1 cellular context compared by ENCODE assay signal in the genomic region with DNA sequence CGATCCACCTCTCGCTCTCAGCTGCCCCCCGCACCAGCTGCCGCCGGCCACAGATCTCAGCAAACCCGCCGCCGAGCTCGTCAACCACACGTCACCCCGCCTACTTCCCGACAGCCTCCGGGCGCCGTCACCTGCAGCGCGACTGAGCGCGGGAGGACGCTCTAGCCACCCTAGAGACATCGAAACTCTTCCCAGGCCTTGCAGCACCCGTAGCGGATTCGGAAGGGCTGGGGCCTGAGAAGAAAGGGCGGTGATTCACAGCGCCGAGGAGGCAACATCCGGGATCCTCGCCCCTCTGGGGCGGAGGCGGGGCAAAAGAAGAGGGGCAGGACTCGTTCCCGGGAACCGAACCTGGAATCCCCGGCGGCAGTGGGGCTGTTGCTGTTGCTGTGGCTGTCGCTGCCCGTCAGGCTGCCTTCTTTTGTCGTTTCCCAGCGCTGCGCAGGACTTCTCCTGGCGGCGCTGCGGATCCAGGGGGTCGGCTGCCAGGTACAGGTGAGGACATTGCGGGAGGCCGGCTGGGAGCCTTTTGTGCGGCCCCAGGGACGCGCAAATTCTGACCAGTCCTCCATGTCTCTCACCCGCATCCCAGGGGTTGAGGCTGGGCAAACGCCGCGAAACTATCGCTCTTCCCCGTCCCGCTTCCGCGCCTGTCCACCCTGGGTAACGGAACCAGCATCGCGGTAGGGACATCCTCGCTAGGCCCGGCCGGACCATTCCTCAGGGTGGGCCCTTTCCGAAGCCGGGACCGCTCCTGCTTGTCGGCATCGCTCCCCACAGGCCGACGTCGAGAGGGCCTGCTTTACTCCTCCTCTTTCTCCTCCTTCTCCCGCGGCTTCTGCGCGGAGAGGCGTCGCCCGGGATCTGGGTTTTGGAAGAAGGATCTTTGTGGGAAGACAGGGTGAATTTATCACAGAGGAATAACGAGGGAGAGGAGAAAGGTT.
TF ChIP-seq lines count a peak whose summit lies in the region.

A gene (plus strand): TSS at position 331 of the 944 bp plus-strand sequence. CDS start 9,443 bp downstream, outside the sequence.
A gene with protein sequence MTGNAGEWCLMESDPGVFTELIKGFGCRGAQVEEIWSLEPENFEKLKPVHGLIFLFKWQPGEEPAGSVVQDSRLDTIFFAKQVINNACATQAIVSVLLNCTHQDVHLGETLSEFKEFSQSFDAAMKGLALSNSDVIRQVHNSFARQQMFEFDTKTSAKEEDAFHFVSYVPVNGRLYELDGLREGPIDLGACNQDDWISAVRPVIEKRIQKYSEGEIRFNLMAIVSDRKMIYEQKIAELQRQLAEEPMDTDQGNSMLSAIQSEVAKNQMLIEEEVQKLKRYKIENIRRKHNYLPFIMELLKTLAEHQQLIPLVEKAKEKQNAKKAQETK (minus strand): TSS at position 79 of the 944 bp plus-strand sequence. CDS start 100 bp downstream, outside the sequence.

TF ChIP-seq in K562, 482 proteins besides CTCF, POLR2A, EP300 and RAD21 (continued from another document):
- TF ChIP-seq, protein P1, sequence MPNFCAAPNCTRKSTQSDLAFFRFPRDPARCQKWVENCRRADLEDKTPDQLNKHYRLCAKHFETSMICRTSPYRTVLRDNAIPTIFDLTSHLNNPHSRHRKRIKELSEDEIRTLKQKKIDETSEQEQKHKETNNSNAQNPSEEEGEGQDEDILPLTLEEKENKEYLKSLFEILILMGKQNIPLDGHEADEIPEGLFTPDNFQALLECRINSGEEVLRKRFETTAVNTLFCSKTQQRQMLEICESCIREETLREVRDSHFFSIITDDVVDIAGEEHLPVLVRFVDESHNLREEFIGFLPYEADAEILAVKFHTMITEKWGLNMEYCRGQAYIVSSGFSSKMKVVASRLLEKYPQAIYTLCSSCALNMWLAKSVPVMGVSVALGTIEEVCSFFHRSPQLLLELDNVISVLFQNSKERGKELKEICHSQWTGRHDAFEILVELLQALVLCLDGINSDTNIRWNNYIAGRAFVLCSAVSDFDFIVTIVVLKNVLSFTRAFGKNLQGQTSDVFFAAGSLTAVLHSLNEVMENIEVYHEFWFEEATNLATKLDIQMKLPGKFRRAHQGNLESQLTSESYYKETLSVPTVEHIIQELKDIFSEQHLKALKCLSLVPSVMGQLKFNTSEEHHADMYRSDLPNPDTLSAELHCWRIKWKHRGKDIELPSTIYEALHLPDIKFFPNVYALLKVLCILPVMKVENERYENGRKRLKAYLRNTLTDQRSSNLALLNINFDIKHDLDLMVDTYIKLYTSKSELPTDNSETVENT (CRISPR knock-in tag; IDR thresholded peaks at IDR 0.05), result peak; percentile 81; the same call in 1 of the 2 replicates
- no peak for TF ChIP-seq COPS2 (conservative IDR thresholded peaks at IDR 0.05)
- peak; percentile 66 for TF ChIP-seq HNRNPLL (IDR thresholded peaks at IDR 0.05; ENCODE audit: low read depth, low read length, poor library complexity, severe bottlenecking)
- TF ChIP-seq, protein P2, sequence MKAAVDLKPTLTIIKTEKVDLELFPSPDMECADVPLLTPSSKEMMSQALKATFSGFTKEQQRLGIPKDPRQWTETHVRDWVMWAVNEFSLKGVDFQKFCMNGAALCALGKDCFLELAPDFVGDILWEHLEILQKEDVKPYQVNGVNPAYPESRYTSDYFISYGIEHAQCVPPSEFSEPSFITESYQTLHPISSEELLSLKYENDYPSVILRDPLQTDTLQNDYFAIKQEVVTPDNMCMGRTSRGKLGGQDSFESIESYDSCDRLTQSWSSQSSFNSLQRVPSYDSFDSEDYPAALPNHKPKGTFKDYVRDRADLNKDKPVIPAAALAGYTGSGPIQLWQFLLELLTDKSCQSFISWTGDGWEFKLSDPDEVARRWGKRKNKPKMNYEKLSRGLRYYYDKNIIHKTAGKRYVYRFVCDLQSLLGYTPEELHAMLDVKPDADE (conservative IDR thresholded peaks at IDR 0.05; ENCODE audit: control insufficient read depth, low read depth, low read length), result peak; percentile 81; the same call in 1 of the 2 replicates
- peak; percentile 86 for TF ChIP-seq TBP (optimal IDR thresholded peaks at IDR 0.05; ENCODE audit: low read depth, low read length)
- TF ChIP-seq SMAD4 (CRISPR knock-in tag; conservative IDR thresholded peaks at IDR 0.05), result peak; percentile 86
- peak; percentile 76; the same call in 1 of the 2 replicates for TF ChIP-seq ZSCAN29 (IDR thresholded peaks at IDR 0.05)
- TF ChIP-seq TEAD4 (IDR thresholded peaks at IDR 0.05; ENCODE audit: low read length), result peak; percentile 48
- peak; percentile 57; the same call in 1 of the 2 replicates for TF ChIP-seq TEAD4 (CRISPR knock-in tag; IDR thresholded peaks at IDR 0.05; ENCODE audit: borderline replicate concordance)
